1 cellular context compared by ENCODE assay signal in the genomic region with DNA sequence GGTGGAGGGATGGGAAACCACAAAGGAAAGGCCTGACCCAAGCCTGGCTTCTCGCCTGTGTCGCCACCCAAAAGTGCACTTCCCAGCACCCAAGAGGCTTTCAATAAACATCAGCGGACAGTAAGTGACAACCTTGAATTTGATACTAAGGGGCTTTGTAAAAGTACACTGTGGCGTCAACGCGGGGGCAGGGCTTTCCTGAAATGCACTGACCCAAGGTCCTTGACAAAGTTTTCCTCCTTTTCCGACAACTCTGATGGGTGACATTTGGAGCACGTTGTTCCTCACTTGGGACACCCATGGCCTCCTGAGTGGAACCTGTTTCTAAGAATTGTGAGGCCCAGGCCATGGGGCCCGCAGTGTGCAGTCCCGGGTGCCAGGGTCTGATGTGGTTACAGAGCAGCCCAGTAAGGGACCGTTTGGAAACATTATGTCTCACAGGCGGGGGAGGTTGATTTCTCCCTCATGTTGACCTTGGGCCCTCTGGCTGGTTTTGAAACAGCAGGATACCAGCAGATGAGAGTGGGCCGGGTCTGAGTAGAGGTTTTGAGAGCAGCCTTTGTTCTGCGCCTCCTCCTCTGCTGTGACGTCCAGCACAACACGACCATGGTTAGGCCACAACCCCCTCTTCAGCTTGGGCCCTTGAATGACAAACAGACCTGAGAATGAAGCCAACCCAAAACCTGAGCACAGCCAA.
TF ChIP-seq lines count a peak whose summit lies in the region.

No MANE protein-coding gene starts in this region.

TF ChIP-seq in HepG2, 621 proteins besides CTCF, POLR2A, EP300 and RAD21 (continued from another document):
- TF ChIP-seq, protein P1, sequence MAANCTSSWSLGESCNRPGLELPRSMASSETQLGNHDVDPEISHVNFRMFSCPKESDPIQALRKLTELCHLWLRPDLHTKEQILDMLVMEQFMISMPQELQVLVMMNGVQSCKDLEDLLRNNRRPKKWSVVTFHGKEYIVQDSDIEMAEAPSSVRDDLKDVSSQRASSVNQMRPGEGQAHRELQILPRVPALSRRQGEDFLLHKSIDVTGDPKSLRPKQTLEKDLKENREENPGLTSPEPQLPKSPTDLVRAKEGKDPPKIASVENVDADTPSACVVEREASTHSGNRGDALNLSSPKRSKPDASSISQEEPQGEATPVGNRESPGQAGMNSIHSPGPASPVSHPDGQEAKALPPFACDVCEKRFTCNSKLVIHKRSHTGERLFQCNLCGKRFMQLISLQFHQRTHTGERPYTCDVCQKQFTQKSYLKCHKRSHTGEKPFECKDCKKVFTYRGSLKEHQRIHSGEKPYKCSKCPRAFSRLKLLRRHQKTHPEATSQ (CRISPR knock-in tag; IDR thresholded peaks at IDR 0.05; ENCODE audit: borderline replicate concordance): 0 out of 2 replicates have a peak, but pooled peaks have one; percentile 34
- TF ChIP-seq, protein P2, sequence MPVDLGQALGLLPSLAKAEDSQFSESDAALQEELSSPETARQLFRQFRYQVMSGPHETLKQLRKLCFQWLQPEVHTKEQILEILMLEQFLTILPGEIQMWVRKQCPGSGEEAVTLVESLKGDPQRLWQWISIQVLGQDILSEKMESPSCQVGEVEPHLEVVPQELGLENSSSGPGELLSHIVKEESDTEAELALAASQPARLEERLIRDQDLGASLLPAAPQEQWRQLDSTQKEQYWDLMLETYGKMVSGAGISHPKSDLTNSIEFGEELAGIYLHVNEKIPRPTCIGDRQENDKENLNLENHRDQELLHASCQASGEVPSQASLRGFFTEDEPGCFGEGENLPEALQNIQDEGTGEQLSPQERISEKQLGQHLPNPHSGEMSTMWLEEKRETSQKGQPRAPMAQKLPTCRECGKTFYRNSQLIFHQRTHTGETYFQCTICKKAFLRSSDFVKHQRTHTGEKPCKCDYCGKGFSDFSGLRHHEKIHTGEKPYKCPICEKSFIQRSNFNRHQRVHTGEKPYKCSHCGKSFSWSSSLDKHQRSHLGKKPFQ (CRISPR knock-in tag; IDR thresholded peaks at IDR 0.05; ENCODE audit: insufficient replicate concordance): no peak
- TF ChIP-seq ZNF644 (CRISPR knock-in tag; IDR thresholded peaks at IDR 0.05; ENCODE audit: low read depth): peak; percentile 85
- no peak for TF ChIP-seq SIN3B (IDR thresholded peaks at IDR 0.05; ENCODE audit: low read length)
- TF ChIP-seq ZMYM2 (CRISPR knock-in tag; IDR thresholded peaks at IDR 0.05): 0 out of 2 replicates have a peak, but pooled peaks have one; percentile 47
- TF ChIP-seq ZNF251 (CRISPR knock-in tag; IDR thresholded peaks at IDR 0.05): no peak
- TF ChIP-seq, protein P3, sequence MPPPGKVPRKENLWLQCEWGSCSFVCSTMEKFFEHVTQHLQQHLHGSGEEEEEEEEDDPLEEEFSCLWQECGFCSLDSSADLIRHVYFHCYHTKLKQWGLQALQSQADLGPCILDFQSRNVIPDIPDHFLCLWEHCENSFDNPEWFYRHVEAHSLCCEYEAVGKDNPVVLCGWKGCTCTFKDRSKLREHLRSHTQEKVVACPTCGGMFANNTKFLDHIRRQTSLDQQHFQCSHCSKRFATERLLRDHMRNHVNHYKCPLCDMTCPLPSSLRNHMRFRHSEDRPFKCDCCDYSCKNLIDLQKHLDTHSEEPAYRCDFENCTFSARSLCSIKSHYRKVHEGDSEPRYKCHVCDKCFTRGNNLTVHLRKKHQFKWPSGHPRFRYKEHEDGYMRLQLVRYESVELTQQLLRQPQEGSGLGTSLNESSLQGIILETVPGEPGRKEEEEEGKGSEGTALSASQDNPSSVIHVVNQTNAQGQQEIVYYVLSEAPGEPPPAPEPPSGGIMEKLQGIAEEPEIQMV (CRISPR knock-in tag; IDR thresholded peaks at IDR 0.05; ENCODE audit: low read depth): peak; percentile 53; the same call in 1 of the 2 replicates
